25 cellular contexts compared by ENCODE assay signal in genomic region chr10:99419688-99420087, GRCh38.
"Had no signal": no experiment of that assay in that cellular context is flagged by ENCODE, and none has a peak within 500 bp of the region (broad histone marks: within the 10 kb centered on the region; RNA-seq: fewer than 3 reads in every experiment).

No MANE protein-coding gene starts in this region.

- H3K27me3 ChIP-seq: colonic mucosa, dorsolateral prefrontal cortex, esophagus muscularis mucosa, esophagus squamous epithelium, foreskin keratinocyte, gastrocnemius medialis, gastroesophageal sphincter, heart left ventricle, heart right ventricle had no signal

- H3K27ac Mint-ChIP-seq: dendritic cell treated with granulocyte-macrophage colony-stimulating factor and Interleukin-4, amounts not matched to agents 40 ng/mL and 50 ng/mL, for 4 days; endodermal cell had no signal

- H3K27me3 Mint-ChIP-seq: dendritic cell treated with granulocyte-macrophage colony-stimulating factor and Interleukin-4, amounts not matched to agents 40 ng/mL and 50 ng/mL, for 4 days; effector memory CD8-positive, alpha-beta T cell had no signal

- ATAC-seq: effector memory CD8-positive, alpha-beta T cell; esophagus mucosa; foreskin keratinocyte; gastrocnemius medialis; gastroesophageal sphincter; heart left ventricle had no signal

- H3K27ac ChIP-seq: colonic mucosa, coronary artery, epithelial cell of prostate, esophagus muscularis mucosa, esophagus squamous epithelium, foreskin keratinocyte, gastroesophageal sphincter, heart left ventricle, heart right ventricle had no signal

- H3K4me1 Mint-ChIP-seq: endodermal cell had no signal

- H3K9me3 ChIP-seq: colonic mucosa, esophagus muscularis mucosa, esophagus squamous epithelium, gastrocnemius medialis, gastroesophageal sphincter, heart left ventricle had no signal

- H3K4me1 ChIP-seq: colonic mucosa, esophagus squamous epithelium, foreskin keratinocyte, gastroesophageal sphincter had no signal

- H3K36me3 ChIP-seq: colonic mucosa had no signal

- H3K4me3 Mint-ChIP-seq: dendritic cell treated with granulocyte-macrophage colony-stimulating factor and Interleukin-4, amounts not matched to agents 40 ng/mL and 50 ng/mL, for 4 days; effector memory CD8-positive, alpha-beta T cell; endodermal cell had no signal

- H3K4me3 ChIP-seq: colonic mucosa, coronary artery, dorsolateral prefrontal cortex, esophagus muscularis mucosa, esophagus squamous epithelium, gastrocnemius medialis, gastroesophageal sphincter, heart left ventricle, heart right ventricle had no signal

- DNase-seq: colonic mucosa; cortex of kidney; dermis blood vessel endothelial cell; dorsolateral prefrontal cortex; effector CD4-positive, alpha-beta T cell; effector CD8-positive, alpha-beta T cell; effector memory CD4-positive, alpha-beta T cell; effector memory CD8-positive, alpha-beta T cell; endodermal cell; erythroblast; esophagus squamous epithelium; foreskin fibroblast; foreskin keratinocyte; foreskin melanocyte; gastrocnemius medialis; glutamatergic neuron; head of caudate nucleus; heart left ventricle; heart right ventricle had no signal

- H3K9me3 Mint-ChIP-seq: dendritic cell treated with granulocyte-macrophage colony-stimulating factor and Interleukin-4, amounts not matched to agents 40 ng/mL and 50 ng/mL, for 4 days; effector memory CD8-positive, alpha-beta T cell; endodermal cell had no signal
